Comparison of ENCODE assay signal across 9 cellular contexts in genomic region chr16:10971560-10971961, GRCh38. TPM values are rescaled to one million over a fixed set of nuclear protein-coding genes. Genes with fewer than 3 reads are reported as not detected.
A peak's percentile ranks its signal among the peaks of the same experiment; 100 is the strongest.
DNase-seq lines count a peak whose midpoint lies in the region; FAIRE-seq and TF ChIP-seq lines count a peak whose summit lies in the region.
"Had no signal": no experiment of that assay in that cellular context is flagged by ENCODE, and none has a peak within 500 bp of the region (broad histone marks: within the 10 kb centered on the region; RNA-seq: fewer than 3 reads in every experiment).

No MANE protein-coding gene starts in this region.

- no peak for TF ChIP-seq EP300 in suprapubic skin (IDR thresholded peaks at IDR 0.05)

- no peak overlapping the region for H3K4me3 ChIP-seq in Karpas-422 (ENCODE audit: low read length)
- H3K4me3 ChIP-seq in cardiac fibroblast (replicated peaks in 1 of 2; ENCODE audit: low read depth in 2 of 2, low read length in 2 of 2) = no peak overlapping the region
- no peak overlapping the region for H3K4me3 ChIP-seq in keratinocyte (ENCODE audit: control insufficient read depth in 2 of 3, extremely low read depth in 1 of 3, insufficient read depth in 2 of 3, low read depth in 1 of 3, low read length in 3 of 3)
- H3K4me3 ChIP-seq in suprapubic skin = no peak overlapping the region

- H4K20me1 ChIP-seq in Karpas-422 (ENCODE audit: insufficient read depth, low read depth, low read length) (no peaks in the 10 kb centered on the region), keratinocyte (ENCODE audit: control insufficient read depth, extremely low read depth, insufficient read depth, low read length) (no peaks in the 10 kb centered on the region)

- no peaks in the 10 kb centered on the region for H3K79me2 ChIP-seq in Karpas-422 (ENCODE audit: low read length)
- H3K79me2 ChIP-seq in keratinocyte (ENCODE audit: control insufficient read depth, insufficient read depth, low read length) = no peaks in the 10 kb centered on the region

- no peaks in the 10 kb centered on the region for H3K9me2 ChIP-seq in Karpas-422 (replicated peaks; ENCODE audit: insufficient read depth, low read length)

- H3K4me1 ChIP-seq in Karpas-422 (ENCODE audit: low read length) = peaks cover 21% of the 10 kb centered on the region
- H3K4me1 ChIP-seq in keratinocyte (ENCODE audit: control insufficient read depth, extremely low read depth, insufficient read depth, low read length) = peaks cover 7% of the 10 kb centered on the region
- peaks cover 9% of the 10 kb centered on the region for H3K4me1 ChIP-seq in suprapubic skin

- H3K9me3 ChIP-seq in Karpas-422 (ENCODE audit: low read length) (no peaks in the 10 kb centered on the region), keratinocyte (ENCODE audit: control insufficient read depth, low read depth, low read length) (no peaks in the 10 kb centered on the region), suprapubic skin (no peaks in the 10 kb centered on the region)

- H3K36me3 ChIP-seq in Karpas-422 (ENCODE audit: insufficient read depth, low read length) = no peaks in the 10 kb centered on the region
- peaks cover 9 to 16% of the 10 kb centered on the region in 2 experiments for H3K36me3 ChIP-seq in keratinocyte (ENCODE audit: control insufficient read depth in 2 of 2, extremely low read depth in 1 of 2, insufficient read depth in 2 of 2, low read length in 2 of 2)
- peaks cover 16% of the 10 kb centered on the region for H3K36me3 ChIP-seq in suprapubic skin

- peak; percentile 20 for FAIRE-seq in keratinocyte (lab: Jason Lieb, UNC)
- FAIRE-seq: colon had no signal

- no peaks in the 10 kb centered on the region for H3K27me3 ChIP-seq in Karpas-422 (ENCODE audit: low read length)
- no peaks in the 10 kb centered on the region for H3K27me3 ChIP-seq in keratinocyte (ENCODE audit: control insufficient read depth, extremely low read depth, insufficient read depth, low read length)
- no peaks in the 10 kb centered on the region for H3K27me3 ChIP-seq in suprapubic skin

- no peaks in the 10 kb centered on the region for H3K9me1 ChIP-seq in keratinocyte (ENCODE audit: control insufficient read depth, extremely low read depth, insufficient read depth, low read length)

- H3K4me2 ChIP-seq in Karpas-422 (ENCODE audit: low read depth, low read length, poor library complexity, severe bottlenecking) (no peak overlapping the region), keratinocyte (ENCODE audit: control insufficient read depth, extremely low read depth, insufficient read depth, low read depth, low read length) (peak overlapping the region; percentile 39)

- H3K27ac ChIP-seq in Karpas-422 (ENCODE audit: low read length) (no peak overlapping the region), keratinocyte (ENCODE audit: control insufficient read depth, insufficient read depth, low read length) (no peak overlapping the region), suprapubic skin (no peak overlapping the region)

- 41% methylated on average over 3 of the region's 3 CpGs for WGBS in suprapubic skin

- TF ChIP-seq POLR2A in suprapubic skin (IDR thresholded peaks at IDR 0.05) = no peak

- H2AFZ ChIP-seq in Karpas-422 (ENCODE audit: low read length) = no peak overlapping the region
- no peak overlapping the region for H2AFZ ChIP-seq in keratinocyte (ENCODE audit: control insufficient read depth, low read length)

- no peak overlapping the region for H3K9ac ChIP-seq in Karpas-422 (ENCODE audit: low read length)
- no peak overlapping the region for H3K9ac ChIP-seq in keratinocyte (ENCODE audit: control insufficient read depth, extremely low read depth, insufficient read depth, low read length)

- DNase-seq in activated CD4-positive, alpha-beta T cell treated with anti-CD3 and anti-CD28 coated beads for 4 hours = peak; percentile 37 to 49
- no peak for DNase-seq in activated CD4-positive, alpha-beta T cell treated with anti-CD3 and anti-CD28 coated beads for 1 hour
- DNase-seq in Karpas-422 (peak; percentile 80), RKO (ENCODE audit: low spot score) (peak; percentile 71), cardiac fibroblast (ENCODE audit: low read depth in 2 of 2) (peak; percentile 92 to 95), keratinocyte (ENCODE audit: low read depth, low spot score) (peak; percentile 56), suprapubic skin (ENCODE audit: low spot score in 2 of 2) (no peak)
- DNase-seq in stimulated activated CD8-positive, alpha-beta memory T cell treated with anti-CD3 and anti-CD28 coated beads, Interleukin-4, amount 100 ng/mL, for 48 hours = no peak

- dilution Hi-C loops in keratinocyte (cut with MboI; ENCODE audit: extremely low pct_ligation_motif_present, low sequenced_read_pairs) = no loop called here

- TF ChIP-seq CTCF in cardiac fibroblast (IDR thresholded peaks at IDR 0.05; ENCODE audit: low read depth, low read length) (peak; percentile 63), keratinocyte (optimal IDR thresholded peaks at IDR 0.05 in 1 of 3, IDR thresholded peaks at IDR 0.05 in 1 of 3, conservative IDR thresholded peaks at IDR 0.05 in 1 of 3; ENCODE audit: extremely low read depth in 1 of 3, insufficient read depth in 2 of 3, low read length in 3 of 3) (peak; percentile 48 to 71 (median 70)), suprapubic skin (IDR thresholded peaks at IDR 0.05) (peak; percentile 63 to 88)

RNA-seq across cellular contexts. Expression of gene CLEC16A, which starts 27.2 kb away (rescaled TPM):
- 14.4 and 17.4 TPM in 2 replicates for total RNA-seq in Karpas-422 (2014; rRNA removed; shearing (Covaris generic); ENCODE audit: low replicate concordance)
- polyA plus RNA-seq in keratinocyte = 8.5 to 14.6 TPM (median 9.5 TPM) in 3 replicates
- 21.1 TPM for polyA plus RNA-seq in keratinocyte (2011; ENCODE audit: low read depth)
- polyA plus RNA-seq in keratinocyte (2011; cell fraction: cytosol; rRNA removed) = 12.1 and 13.6 TPM in 2 replicates
- polyA plus RNA-seq in keratinocyte (2011; cell fraction: nucleus; rRNA removed) = 24.2 and 28.2 TPM in 2 replicates
- polyA plus RNA-seq in keratinocyte (2012; ENCODE audit: low replicate concordance) = 12.7 and 15.2 TPM in 2 replicates
- 25.7 to 41.6 TPM (median 40.4 TPM) in 3 replicates for polyA minus RNA-seq in keratinocyte
- polyA minus RNA-seq in keratinocyte (2011; cell fraction: cytosol; rRNA and poly(A)+ RNA removed) = 27.4 TPM
- 20.9 and 35.0 TPM in 2 replicates for polyA minus RNA-seq in keratinocyte (2011; cell fraction: nucleus; rRNA and poly(A)+ RNA removed)
- 10 to 100 TPM; 37.2 to 62.3 (median 39.0) TPM for total RNA-seq in suprapubic skin

RNA-seq across cellular contexts. Expression of gene DEXI, which starts 29.3 kb away (rescaled TPM):
- total RNA-seq in Karpas-422 (2014; rRNA removed; shearing (Covaris generic); ENCODE audit: low replicate concordance) = 40.7 and 59.7 TPM in 2 replicates
- 25.9 to 51.8 TPM (median 32.5 TPM) in 3 replicates for polyA plus RNA-seq in keratinocyte
- 6.2 TPM for polyA plus RNA-seq in keratinocyte (2011; ENCODE audit: low read depth)
- polyA plus RNA-seq in keratinocyte (2011; cell fraction: cytosol; rRNA removed) = 57.6 and 76.6 TPM in 2 replicates
- 33.9 and 44.4 TPM in 2 replicates for polyA plus RNA-seq in keratinocyte (2011; cell fraction: nucleus; rRNA removed)
- 27.1 and 40.9 TPM in 2 replicates for polyA plus RNA-seq in keratinocyte (2012; ENCODE audit: low replicate concordance)
- 37.2 to 80.4 TPM (median 58.4 TPM) in 3 replicates for polyA minus RNA-seq in keratinocyte
- polyA minus RNA-seq in keratinocyte (2011; cell fraction: cytosol; rRNA and poly(A)+ RNA removed) = 73.3 TPM
- 12.8 and 14.9 TPM in 2 replicates for polyA minus RNA-seq in keratinocyte (2011; cell fraction: nucleus; rRNA and poly(A)+ RNA removed)
- 10 to 100 TPM; 35.9 to 72.7 (median 58.3) TPM for total RNA-seq in suprapubic skin

Comparison
In these comparisons a context has a peak if more than half of its experiments do, and no peak if none do; other contexts are left out.
1. DNase-seq: peak in activated CD4-positive, alpha-beta T cell treated with anti-CD3 and anti-CD28 coated beads for 4 hours (2 of 2), Karpas-422 (single experiment), RKO (single experiment), cardiac fibroblast (2 of 2) and keratinocyte (single experiment); none in activated CD4-positive, alpha-beta T cell treated with anti-CD3 and anti-CD28 coated beads for 1 hour (single experiment), suprapubic skin (0 of 2) and stimulated activated CD8-positive, alpha-beta memory T cell treated with anti-CD3 and anti-CD28 coated beads, Interleukin-4, amount 100 ng/mL, for 48 hours (single experiment).
2. Peak in every context shown above with its lines, with median percentiles within 50 percentile points of each other: CTCF ChIP-seq.